In genomic region chr5:134227259-134227658, GRCh38 we compare ENCODE assay signal across 8 cellular contexts. TPM values are rescaled to one million over a fixed set of nuclear protein-coding genes. Genes with fewer than 3 reads are reported as not detected.
DNase-seq lines count a peak whose midpoint lies in the region; ATAC-seq, FAIRE-seq and TF ChIP-seq lines count a peak whose summit lies in the region.

No MANE protein-coding gene starts in this region.

- H3K4me1 Mint-ChIP-seq in T-helper 2 cell treated with Interferon-gamma antibody and Interleukin-4, amounts not matched to agents 5 μg/mL and 100 μg/mL, for 36 hours (ENCODE audit: low read depth) = peaks cover 31% of the 10 kb centered on the region
- H3K4me1 Mint-ChIP-seq in dendritic cell treated with granulocyte-macrophage colony-stimulating factor and Interleukin-4, amounts not matched to agents 40 ng/mL and 50 ng/mL, for 4 days (ENCODE audit: low read depth) = peaks cover 25% of the 10 kb centered on the region
- peaks cover 34% of the 10 kb centered on the region for H3K4me1 Mint-ChIP-seq in mesothelial cell of epicardium

- peaks cover 20% of the 10 kb centered on the region for H3F3A ChIP-seq in PC-9 (ENCODE audit: insufficient read depth, low read depth)

- H3K27ac ChIP-seq in PC-9 (peak overlapping the region; percentile 95), transverse colon (peak overlapping the region; percentile 100)

- H3K27ac Mint-ChIP-seq in T-helper 2 cell treated with Interferon-gamma antibody and Interleukin-4, amounts not matched to agents 5 μg/mL and 100 μg/mL, for 36 hours = peak overlapping the region; percentile 98
- peak overlapping the region; percentile 100 for H3K27ac Mint-ChIP-seq in dendritic cell treated with granulocyte-macrophage colony-stimulating factor and Interleukin-4, amounts not matched to agents 40 ng/mL and 50 ng/mL, for 4 days
- H3K27ac Mint-ChIP-seq in mesothelial cell of epicardium = peak overlapping the region; percentile 99

- no peak for ATAC-seq in GM19035 (IDR thresholded peaks at IDR 0.05; ENCODE audit: unreplicated experiment)

- in situ Hi-C loops in transverse colon (cut with MboI; ENCODE audit: low pct_ligation_motif_present in 1 of 4, low pct_unique_long_range_greater_than_20kb in 1 of 4, low sequenced_read_pairs in 3 of 4) = no loop called here

- peaks cover 32% of the 10 kb centered on the region for H3K4me1 ChIP-seq in PC-9 (replicated peaks; ENCODE audit: insufficient read depth)
- H3K4me1 ChIP-seq in transverse colon = peaks cover 4 to 36% (median 32%) of the 10 kb centered on the region in 4 donors

- H3K4me3 ChIP-seq in PC-9 = peak overlapping the region; percentile 79
- H3K4me3 ChIP-seq in transverse colon = peak overlapping the region in 2 of 4 donors; percentile 92 to 95

- no peaks in the 10 kb centered on the region for H3K9me3 Mint-ChIP-seq in T-helper 2 cell treated with Interferon-gamma antibody and Interleukin-4, amounts not matched to agents 5 μg/mL and 100 μg/mL, for 36 hours
- H3K9me3 Mint-ChIP-seq in dendritic cell treated with granulocyte-macrophage colony-stimulating factor and Interleukin-4, amounts not matched to agents 40 ng/mL and 50 ng/mL, for 4 days = no peaks in the 10 kb centered on the region
- no peaks in the 10 kb centered on the region for H3K9me3 Mint-ChIP-seq in mesothelial cell of epicardium

- WGBS in transverse colon (ENCODE audit: low coverage in 1 of 2), 2 donors = 36% methylated on average over 5 of the region's 5 CpGs; no CpG with 5 or more reads in 1 of the 2 donors

- peak overlapping the region; percentile 92 for H2AFZ ChIP-seq in PC-9

- DNase-seq in T-helper 2 cell treated with Interferon-gamma antibody and Interleukin-4, amounts not matched to agents 5 μg/mL and 100 μg/mL, for 36 hours (ENCODE audit: low spot score) = no peak
- DNase-seq in T-helper 2 cell (no peak), PC-9 (peak in 1 of 2 experiments; percentile 38), mesothelial cell of epicardium (ENCODE audit: low spot score in 2 of 2, unreplicated experiment in 2 of 2) (no peak), transverse colon (peak; percentile 56), D721Med (ENCODE audit: insufficient read length, low spot score) (no peak)

- TF ChIP-seq EP300 in transverse colon (IDR thresholded peaks at IDR 0.05; ENCODE audit: low read depth) = no peak

- FAIRE-seq in D721Med (lab: Jason Lieb, UNC) = no peak

- POLR2A ChIA-PET in PC-9 (lab: Charles Lee; ENCODE audit: unreplicated experiment) = interaction anchor here (0.6 kb wide), 1 partner anchor 26 kb away, joined by 7 read pairs; no protein-coding TSS in a partner anchor

- H3K79me2 ChIP-seq in PC-9 (ENCODE audit: low read depth) = peaks cover 58% of the 10 kb centered on the region

- H3K27me3 Mint-ChIP-seq in T-helper 2 cell treated with Interferon-gamma antibody and Interleukin-4, amounts not matched to agents 5 μg/mL and 100 μg/mL, for 36 hours (ENCODE audit: low read depth) = no peaks in the 10 kb centered on the region
- no peaks in the 10 kb centered on the region for H3K27me3 Mint-ChIP-seq in dendritic cell treated with granulocyte-macrophage colony-stimulating factor and Interleukin-4, amounts not matched to agents 40 ng/mL and 50 ng/mL, for 4 days
- H3K27me3 Mint-ChIP-seq in mesothelial cell of epicardium (ENCODE audit: low read depth) = no peaks in the 10 kb centered on the region

- H3K4me3 Mint-ChIP-seq in T-helper 2 cell treated with Interferon-gamma antibody and Interleukin-4, amounts not matched to agents 5 μg/mL and 100 μg/mL, for 36 hours = peak overlapping the region; percentile 80
- peak overlapping the region; percentile 99 for H3K4me3 Mint-ChIP-seq in dendritic cell treated with granulocyte-macrophage colony-stimulating factor and Interleukin-4, amounts not matched to agents 40 ng/mL and 50 ng/mL, for 4 days
- peak overlapping the region; percentile 94 for H3K4me3 Mint-ChIP-seq in mesothelial cell of epicardium

- no peak for TF ChIP-seq POLR2A in transverse colon (IDR thresholded peaks at IDR 0.05)

- no peak for TF ChIP-seq CTCF in PC-9 (conservative IDR thresholded peaks at IDR 0.05)
- no peak for TF ChIP-seq CTCF in mesothelial cell of epicardium (IDR thresholded peaks at IDR 0.05; ENCODE audit: unreplicated experiment)
- TF ChIP-seq CTCF in transverse colon (IDR thresholded peaks at IDR 0.05) = peak in 1 of 5 experiments; percentile 23
- TF ChIP-seq CTCF in D721Med (IDR thresholded peaks at IDR 0.05; ENCODE audit: insufficient read depth, missing control alignments) = no peak

- CTCF ChIA-PET in PC-9 (lab: Charles Lee) = interaction anchor here (0.5 to 0.6 kb wide), 2 partner anchors 52 to 210 kb away, joined by 3 to 4 read pairs; no protein-coding TSS in a partner anchor

- intact Hi-C loops in PC-9 (cut with micrococcal nuclease; ENCODE audit: unreplicated experiment) (loop anchor here (2.0 to 5.0 kb wide), 3 partner anchors 50 to 145 kb away; partner anchors contain the start of genes SKP1 and UBE2B), transverse colon (cut with DNase I; ENCODE audit: low total_unique reads) (no loop called here)
- intact Hi-C loops in dendritic cell treated with granulocyte-macrophage colony-stimulating factor and Interleukin-4, amounts not matched to agents 40 ng/mL and 50 ng/mL, for 4 days (cut with micrococcal nuclease) = loop anchor here (2.0 kb wide), 1 partner anchor 14 kb away; no protein-coding TSS in a partner anchor

- no peaks in the 10 kb centered on the region for H3K9me2 ChIP-seq in PC-9 (ENCODE audit: insufficient read depth)

- peak overlapping the region; percentile 100 for H3K4me2 ChIP-seq in PC-9

- H3K36me3 ChIP-seq in PC-9 (ENCODE audit: low read depth) (peaks cover 14% of the 10 kb centered on the region; the same call in 1 of the 2 replicates), transverse colon (no peaks in the 10 kb centered on the region)

- no peaks in the 10 kb centered on the region for H3K9me3 ChIP-seq in PC-9 (ENCODE audit: insufficient read depth, low read depth)
- H3K9me3 ChIP-seq in transverse colon = no peaks in the 10 kb centered on the region

- no TSS peak for BruUV-seq in PC-9 (replicated peaks; lab: Mats Ljungman, UMichigan)

- H4K20me1 ChIP-seq in PC-9 (ENCODE audit: insufficient read depth) = peaks cover 26% of the 10 kb centered on the region

- H3K36me3 Mint-ChIP-seq in T-helper 2 cell treated with Interferon-gamma antibody and Interleukin-4, amounts not matched to agents 5 μg/mL and 100 μg/mL, for 36 hours (ENCODE audit: low read depth) = peaks cover 23% of the 10 kb centered on the region
- peaks cover 35% of the 10 kb centered on the region for H3K36me3 Mint-ChIP-seq in dendritic cell treated with granulocyte-macrophage colony-stimulating factor and Interleukin-4, amounts not matched to agents 40 ng/mL and 50 ng/mL, for 4 days (ENCODE audit: low read depth)
- no peaks in the 10 kb centered on the region for H3K36me3 Mint-ChIP-seq in mesothelial cell of epicardium

- no peaks in the 10 kb centered on the region for H3K27me3 ChIP-seq in PC-9 (ENCODE audit: insufficient read depth, low read depth)
- H3K27me3 ChIP-seq in transverse colon = no peaks in the 10 kb centered on the region

RNA-seq across cellular contexts. Expression of gene PPP2CA, which starts 1.4 kb away (rescaled TPM):
- total RNA-seq in PC-9 (2021) (146 and 149 TPM in 2 replicates), mesothelial cell of epicardium (126 to 137 TPM (median 134 TPM) in 3 replicates), transverse colon (100 to 1,000 TPM in 3 of 4 donors, 10 to 100 TPM in 1; 30.4 to 198 (median 147) TPM)

RNA-seq across cellular contexts. Expression of gene SKP1, which starts 50.5 kb away (rescaled TPM):
- 335 and 409 TPM in 2 replicates for total RNA-seq in PC-9 (2021)
- 342 to 352 TPM (median 344 TPM) in 3 replicates for total RNA-seq in mesothelial cell of epicardium
- total RNA-seq in transverse colon = 100 to 1,000 TPM in 3 of 4 donors, 10 to 100 TPM in 1; 32.6 to 224 (median 170) TPM
